In the genomic region with DNA sequence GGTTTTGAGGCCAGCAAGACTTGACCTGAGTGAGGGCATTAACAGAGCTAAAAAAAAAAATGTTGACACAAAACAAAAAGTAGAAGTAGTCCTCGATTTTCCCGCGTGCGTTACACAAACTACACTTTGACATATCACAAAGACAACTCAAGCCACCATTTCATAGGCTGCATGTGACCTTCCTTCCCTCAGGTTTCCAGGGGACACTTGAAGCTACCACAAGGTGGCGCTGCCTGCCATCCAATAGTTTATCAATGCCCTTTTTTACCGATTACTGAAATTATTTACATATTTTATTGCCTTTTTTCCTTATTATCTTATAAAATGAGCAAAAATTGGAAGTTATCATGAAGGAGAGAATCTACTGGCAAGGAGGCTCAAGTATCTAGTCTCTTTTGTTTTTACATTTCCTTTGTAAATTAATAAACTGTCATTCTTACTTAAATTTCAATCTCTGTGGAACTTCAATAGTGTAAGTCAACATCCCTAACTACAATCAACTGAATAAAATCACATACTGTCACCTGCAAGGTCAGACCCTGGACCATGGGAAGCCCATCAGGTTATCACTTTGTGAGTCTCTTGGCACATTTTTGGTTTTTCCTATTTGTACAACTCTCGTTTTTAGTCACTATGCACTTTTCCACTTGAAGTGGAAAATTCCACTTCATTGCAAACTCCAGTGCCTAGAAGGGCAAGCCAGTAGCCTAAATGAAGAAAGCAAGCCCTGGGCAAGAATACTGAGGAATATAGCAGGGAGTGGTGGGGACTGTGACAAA, we compare ENCODE assay signal across 8 cellular contexts.
DNase-seq lines count a peak whose midpoint lies in the region; ATAC-seq, FAIRE-seq and TF ChIP-seq lines count a peak whose summit lies in the region.

No MANE protein-coding gene starts in this region.

- no peaks in the 10 kb centered on the region for H3K27me3 Mint-ChIP-seq in astrocyte (ENCODE audit: low read depth, unreplicated experiment)

- no peak overlapping the region for H3K9ac ChIP-seq in astrocyte (ENCODE audit: low read length)

- no peaks in the 10 kb centered on the region for H3K36me3 ChIP-seq in astrocyte (ENCODE audit: insufficient read depth, low read length)

- no peak overlapping the region for H3K4me2 ChIP-seq in astrocyte (ENCODE audit: low read length)

- ATAC-seq in GM21825 (IDR thresholded peaks at IDR 0.05; ENCODE audit: unreplicated experiment) (peak; percentile 42), HG03039 (IDR thresholded peaks at IDR 0.05; ENCODE audit: unreplicated experiment) (no peak)

- TF ChIP-seq CTCF in astrocyte (IDR thresholded peaks at IDR 0.05; ENCODE audit: insufficient read depth, low read depth, low read length) = peak; percentile 96

- H2AFZ ChIP-seq in astrocyte (ENCODE audit: low read depth, low read length) = no peak overlapping the region

- H3K36me3 Mint-ChIP-seq in astrocyte (ENCODE audit: low read depth, unreplicated experiment) = no peaks in the 10 kb centered on the region

- DNase-seq in COLO829 (ENCODE audit: low spot score) (peak; percentile 63), NCI-H146 treated with DMSO at 0.1 percent for 48 hours (lab: John Stamatoyannopoulos, UW; ENCODE audit: unreplicated experiment) (peak; percentile 18), T1000 (lab: John Stamatoyannopoulos, UW) (peak; percentile 100), astrocyte (ENCODE audit: low read depth) (peak; percentile 25), hippocampal formation (lab: John Stamatoyannopoulos, UW) (peak; percentile 29 to 66)
- peak; percentile 62 to 69 (median 64) for DNase-seq in stimulated activated CD4-positive, alpha-beta T cell treated with anti-CD3 and anti-CD28 coated beads, Interleukin-12 subunit alpha, Interleukin-12 subunit beta, amount 100 ng/mL, for 48 hours (ENCODE audit: low read depth in 2 of 3, low spot score in 1 of 3)

- no peak overlapping the region for H3K4me3 ChIP-seq in astrocyte (ENCODE audit: insufficient read depth, low read depth, low read length)

- H3K4me1 Mint-ChIP-seq in astrocyte (ENCODE audit: low read depth, unreplicated experiment) = peaks cover 4% of the 10 kb centered on the region

- no peaks in the 10 kb centered on the region for H3K27me3 ChIP-seq in astrocyte (ENCODE audit: insufficient read depth, low read length)

- no peaks in the 10 kb centered on the region for H4K20me1 ChIP-seq in astrocyte (ENCODE audit: insufficient read depth, low read length)

- no peaks in the 10 kb centered on the region for H3K79me2 ChIP-seq in astrocyte (ENCODE audit: insufficient read depth, low read length)

- H3K4me1 ChIP-seq in astrocyte (ENCODE audit: insufficient read depth, low read length) = peaks cover 4% of the 10 kb centered on the region

- no peak overlapping the region for H3K27ac ChIP-seq in astrocyte (ENCODE audit: low read depth, low read length)

- no peak overlapping the region for H3K27ac Mint-ChIP-seq in astrocyte (ENCODE audit: unreplicated experiment)

- H3K9me3 Mint-ChIP-seq in astrocyte (ENCODE audit: unreplicated experiment) = no peaks in the 10 kb centered on the region

- FAIRE-seq in astrocyte (lab: Jason Lieb, UNC) = no peak

- no peak overlapping the region for H3K4me3 Mint-ChIP-seq in astrocyte (ENCODE audit: unreplicated experiment)

- no peaks in the 10 kb centered on the region for H3K9me3 ChIP-seq in astrocyte (ENCODE audit: insufficient read depth, low read depth, low read length)

Comparison
In these comparisons a context has a peak if more than half of its experiments do, and no peak if none do; other contexts are left out.
1. DNase-seq: peak in every context shown above with its lines; median percentile 100 in T1000; 64 in stimulated activated CD4-positive, alpha-beta T cell treated with anti-CD3 and anti-CD28 coated beads, Interleukin-12 subunit alpha, Interleukin-12 subunit beta, amount 100 ng/mL, for 48 hours; 63 in COLO829; 48 in hippocampal formation; 25 in astrocyte; 18 in NCI-H146 treated with DMSO at 0.1 percent for 48 hours.